ENCODE assay signal across 8 cellular contexts in the genomic region with DNA sequence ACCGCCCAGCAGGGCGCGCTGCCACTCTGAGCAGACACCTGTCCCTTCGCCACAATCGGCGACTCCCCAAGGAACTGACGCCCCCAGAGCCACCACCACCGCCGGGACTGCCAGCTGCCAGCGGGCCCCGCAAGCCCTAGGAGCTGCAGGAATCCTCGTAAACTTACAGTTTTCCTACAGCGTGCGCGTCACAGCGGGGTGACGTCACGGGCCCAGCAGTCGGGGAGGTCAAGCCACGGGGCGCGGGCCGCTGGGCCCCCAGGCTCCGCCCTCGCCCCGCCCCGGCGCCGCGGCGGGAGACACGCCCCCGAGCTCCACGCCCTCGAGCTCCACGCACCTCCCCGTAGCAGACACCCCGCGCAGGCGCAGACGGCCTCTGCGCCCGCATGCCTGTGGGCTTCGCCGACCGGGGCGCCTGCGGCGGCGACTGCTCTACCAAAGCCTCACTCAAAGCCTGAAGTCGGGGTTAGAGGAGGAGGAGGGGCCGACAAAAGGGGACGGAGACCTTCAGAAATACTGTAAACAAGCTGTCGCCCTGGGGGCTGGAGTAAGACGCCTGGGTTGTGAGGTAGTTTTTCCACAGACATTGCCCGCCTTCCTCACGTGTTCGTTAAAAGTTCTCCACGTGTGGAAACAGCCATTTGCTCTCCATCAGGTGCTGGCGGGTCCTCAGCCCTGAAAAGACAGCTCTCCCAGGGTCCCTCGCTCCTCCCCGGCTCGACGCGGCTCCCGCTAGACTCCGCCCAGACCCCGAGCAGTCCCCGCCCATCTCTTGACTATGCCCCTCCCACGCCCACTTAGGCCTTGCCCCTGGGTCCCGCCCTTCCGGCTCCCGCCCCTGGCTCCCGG. TPM values are rescaled to one million over a fixed set of nuclear protein-coding genes. Genes with fewer than 3 reads are reported as not detected.
DNase-seq lines count a peak whose midpoint lies in the region; ATAC-seq and TF ChIP-seq lines count a peak whose summit lies in the region.

ZNF438 (minus strand) TSS at position 200 of the 849 bp plus-strand sequence. CDS start 154,831 bp downstream, outside the sequence.

- H3K27ac ChIP-seq in GM23248: peak within 1 kb of the TSS; percentile 100
- no peak within 1 kb of the TSS for H3K27ac ChIP-seq in Karpas-422 (ENCODE audit: low read length)
- peak within 1 kb of the TSS; percentile 96 for H3K27ac ChIP-seq in fibroblast of lung (ENCODE audit: insufficient read depth, low read length)

- H3K79me2 ChIP-seq in GM23248 (ENCODE audit: insufficient read depth) (no peaks in the 10 kb centered on the region), Karpas-422 (ENCODE audit: low read length) (no peaks in the 10 kb centered on the region), fibroblast of lung (ENCODE audit: control insufficient read depth, insufficient read depth, low read length) (peaks cover 2% of the 10 kb centered on the region)

- H3K9ac ChIP-seq in GM23248: peak within 1 kb of the TSS; percentile 97
- peak within 1 kb of the TSS; percentile 77 for H3K9ac ChIP-seq in Karpas-422 (ENCODE audit: low read length)
- peak within 1 kb of the TSS; percentile 92 for H3K9ac ChIP-seq in fibroblast of lung (ENCODE audit: insufficient read depth, low read length)

- peaks cover 5% of the 10 kb centered on the region for H3K4me1 Mint-ChIP-seq in activated T-helper 17 cell treated with anti-CD3 and anti-CD28 coated beads, Interleukin-2, amount 50 U/mL, for 72 hours
- peaks cover 4 to 6% of the 10 kb centered on the region in 2 donors for H3K4me1 Mint-ChIP-seq in natural killer cell treated with Interleukin-12 subunit alpha and Interleukin-12 subunit beta and Interleukin-15 and Interleukin-18, amount 100 ng/mL, for 72 hours (ENCODE audit: low read depth in 2 of 2)

- peaks cover 42% of the 10 kb centered on the region for H3K4me1 ChIP-seq in GM23248 (ENCODE audit: insufficient read depth)
- H3K4me1 ChIP-seq in Karpas-422 (ENCODE audit: low read length): peaks cover 15% of the 10 kb centered on the region
- H3K4me1 ChIP-seq in fibroblast of lung (ENCODE audit: control insufficient read depth, extremely low read depth, insufficient read depth, low read length): peaks cover 4% of the 10 kb centered on the region

- H3K4me3 ChIP-seq in GM23248: peak within 1 kb of the TSS; percentile 83
- peak within 1 kb of the TSS; percentile 84 for H3K4me3 ChIP-seq in Karpas-422 (ENCODE audit: low read length)
- H3K4me3 ChIP-seq in fibroblast of lung (replicated peaks in 1 of 4; ENCODE audit: control extremely low read depth in 1 of 4, insufficient read depth in 1 of 4, low read depth in 3 of 4, low read length in 4 of 4): peak within 1 kb of the TSS; percentile 61 to 81 (median 64)

- H3K27me3 ChIP-seq in GM23248 (replicated peaks; ENCODE audit: insufficient read depth) (no peaks in the 10 kb centered on the region), Karpas-422 (ENCODE audit: low read length) (no peaks in the 10 kb centered on the region), fibroblast of lung (ENCODE audit: control insufficient read depth, insufficient read depth, low read length) (no peaks in the 10 kb centered on the region)

- DNase-seq in EL (peak; percentile 95), GM23248 (peak; percentile 98), Karpas-422 (peak; percentile 96), RKO (ENCODE audit: low spot score) (peak; percentile 98), fibroblast of lung (ENCODE audit: low read depth in 2 of 2) (peak; percentile 92 to 96)
- peak; percentile 96 for DNase-seq in natural killer cell treated with Interleukin-12 subunit alpha and Interleukin-12 subunit beta and Interleukin-15 and Interleukin-18, amount 100 ng/mL, for 72 hours (ENCODE audit: low spot score)
- peak; percentile 90 for DNase-seq in stimulated activated naive CD4-positive, alpha-beta T cell treated with Interleukin-2 at 50 U/mL for 16 hours (lab: John Stamatoyannopoulos, UW)

- no peaks in the 10 kb centered on the region for H3K27me3 Mint-ChIP-seq in activated T-helper 17 cell treated with anti-CD3 and anti-CD28 coated beads, Interleukin-2, amount 50 U/mL, for 72 hours
- H3K27me3 Mint-ChIP-seq in natural killer cell treated with Interleukin-12 subunit alpha and Interleukin-12 subunit beta and Interleukin-15 and Interleukin-18, amount 100 ng/mL, for 72 hours: peaks cover 0 to 3% of the 10 kb centered on the region in 2 donors

- H3K36me3 Mint-ChIP-seq in activated T-helper 17 cell treated with anti-CD3 and anti-CD28 coated beads, Interleukin-2, amount 50 U/mL, for 72 hours (ENCODE audit: low read depth): peaks cover 6% of the 10 kb centered on the region
- no peaks in the 10 kb centered on the region for H3K36me3 Mint-ChIP-seq in natural killer cell treated with Interleukin-12 subunit alpha and Interleukin-12 subunit beta and Interleukin-15 and Interleukin-18, amount 100 ng/mL, for 72 hours

- peak within 1 kb of the TSS; percentile 97 for H3K4me2 ChIP-seq in GM23248 (ENCODE audit: unreplicated experiment)
- H3K4me2 ChIP-seq in Karpas-422 (ENCODE audit: low read depth, low read length, poor library complexity, severe bottlenecking): peak within 1 kb of the TSS; percentile 90
- peak within 1 kb of the TSS; percentile 97 for H3K4me2 ChIP-seq in fibroblast of lung (ENCODE audit: extremely low read depth, insufficient read depth, low read length)

- in situ Hi-C loops in GM23248 (cut with MboI): no loop called here

- H4K20me1 ChIP-seq in GM23248 (ENCODE audit: insufficient read depth): no peaks in the 10 kb centered on the region
- H4K20me1 ChIP-seq in Karpas-422 (ENCODE audit: insufficient read depth, low read depth, low read length): no peaks in the 10 kb centered on the region
- H4K20me1 ChIP-seq in fibroblast of lung (ENCODE audit: control insufficient read depth, extremely low read depth, insufficient read depth, low read length): no peaks in the 10 kb centered on the region

- peaks cover 38% of the 10 kb centered on the region for H3F3A ChIP-seq in GM23248 (ENCODE audit: insufficient read depth)

- H3K9me2 ChIP-seq in GM23248 (ENCODE audit: insufficient read depth) (no peaks in the 10 kb centered on the region), Karpas-422 (replicated peaks; ENCODE audit: insufficient read depth, low read length) (no peaks in the 10 kb centered on the region)

- H3K9me3 ChIP-seq in GM23248 (ENCODE audit: low read depth) (no peaks in the 10 kb centered on the region), Karpas-422 (ENCODE audit: low read length) (no peaks in the 10 kb centered on the region), fibroblast of lung (ENCODE audit: control insufficient read depth, insufficient read depth, low read depth, low read length) (no peaks in the 10 kb centered on the region)

- H3K9me3 Mint-ChIP-seq in activated T-helper 17 cell treated with anti-CD3 and anti-CD28 coated beads, Interleukin-2, amount 50 U/mL, for 72 hours: no peaks in the 10 kb centered on the region
- no peaks in the 10 kb centered on the region for H3K9me3 Mint-ChIP-seq in natural killer cell treated with Interleukin-12 subunit alpha and Interleukin-12 subunit beta and Interleukin-15 and Interleukin-18, amount 100 ng/mL, for 72 hours

- H3K27ac Mint-ChIP-seq in activated T-helper 17 cell treated with anti-CD3 and anti-CD28 coated beads, Interleukin-2, amount 50 U/mL, for 72 hours: peak within 1 kb of the TSS; percentile 95
- peak within 1 kb of the TSS; percentile 87 to 89 for H3K27ac Mint-ChIP-seq in natural killer cell treated with Interleukin-12 subunit alpha and Interleukin-12 subunit beta and Interleukin-15 and Interleukin-18, amount 100 ng/mL, for 72 hours

- TF ChIP-seq CTCF in fibroblast of lung (conservative IDR thresholded peaks at IDR 0.05 in 1 of 2, IDR thresholded peaks at IDR 0.05 in 1 of 2; ENCODE audit: low read depth in 1 of 2, low read length in 2 of 2): peak; percentile 28 to 29

- H3K4me3 Mint-ChIP-seq in activated T-helper 17 cell treated with anti-CD3 and anti-CD28 coated beads, Interleukin-2, amount 50 U/mL, for 72 hours: peak within 1 kb of the TSS; percentile 85
- H3K4me3 Mint-ChIP-seq in natural killer cell treated with Interleukin-12 subunit alpha and Interleukin-12 subunit beta and Interleukin-15 and Interleukin-18, amount 100 ng/mL, for 72 hours: peak within 1 kb of the TSS; percentile 90

- 1 to 2% methylated on average over 50 to 61 of the region's 74 CpGs for WGBS in GM23248 (ENCODE audit: low coverage in 1 of 2, low lambda C conversion rate in 2 of 2, missing lambda C conversion rate in 2 of 2), 2 experiments

- H2AFZ ChIP-seq in GM23248 (peak within 1 kb of the TSS; percentile 84), Karpas-422 (ENCODE audit: low read length) (peak within 1 kb of the TSS; percentile 100), fibroblast of lung (ENCODE audit: low read length) (peak within 1 kb of the TSS; percentile 59)

- peak; percentile 89 for ATAC-seq in activated T-helper 17 cell treated with anti-CD3 and anti-CD28 coated beads, Interleukin-2, amount 50 U/mL, for 72 hours (replicated peaks)
- peak; percentile 96 to 97 for ATAC-seq in natural killer cell treated with Interleukin-12 subunit alpha and Interleukin-12 subunit beta and Interleukin-15 and Interleukin-18, amount 100 ng/mL, for 72 hours

- H3K36me3 ChIP-seq in GM23248 (ENCODE audit: low read depth): no peaks in the 10 kb centered on the region
- H3K36me3 ChIP-seq in Karpas-422 (ENCODE audit: insufficient read depth, low read length): no peaks in the 10 kb centered on the region
- H3K36me3 ChIP-seq in fibroblast of lung (ENCODE audit: control insufficient read depth, insufficient read depth, low read length): no peaks in the 10 kb centered on the region

RNA-seq across cellular contexts. Expression of gene ZNF438, which starts in this region (rescaled TPM):
- 2.3 and 2.9 TPM in 2 replicates for total RNA-seq in GM23248 (2014; rRNA removed; shearing (Covaris generic))
- polyA plus RNA-seq in GM23248 (2016; fragmentation: Nextera tagmentation; extraction: Ambion mirVana) (4.0 and 4.1 TPM in 2 replicates), fibroblast of lung (4.7 and 5.6 TPM in 2 replicates)
- total RNA-seq in Karpas-422 (2014; rRNA removed; shearing (Covaris generic); ENCODE audit: low replicate concordance): 0.26 and 3.1 TPM in 2 replicates
- 1 to 10 TPM; 5.1 to 6.2 TPM for total RNA-seq in activated T-helper 17 cell treated with anti-CD3 and anti-CD28 coated beads, Interleukin-2, amount 50 U/mL, for 72 hours
- total RNA-seq in fibroblast of lung: 3.9 and 6.6 TPM in 2 replicates
- polyA plus RNA-seq in fibroblast of lung (2012): 3.1 and 3.8 TPM in 2 replicates
- polyA minus RNA-seq in fibroblast of lung (ENCODE audit: low replicate concordance): 4.9 and 5.6 TPM in 2 replicates
- 1 to 10 TPM; 1.9 TPM for total RNA-seq in natural killer cell treated with Interleukin-12 subunit alpha and Interleukin-12 subunit beta and Interleukin-15 and Interleukin-18, amount 100 ng/mL, for 72 hours
